In the genomic region with DNA sequence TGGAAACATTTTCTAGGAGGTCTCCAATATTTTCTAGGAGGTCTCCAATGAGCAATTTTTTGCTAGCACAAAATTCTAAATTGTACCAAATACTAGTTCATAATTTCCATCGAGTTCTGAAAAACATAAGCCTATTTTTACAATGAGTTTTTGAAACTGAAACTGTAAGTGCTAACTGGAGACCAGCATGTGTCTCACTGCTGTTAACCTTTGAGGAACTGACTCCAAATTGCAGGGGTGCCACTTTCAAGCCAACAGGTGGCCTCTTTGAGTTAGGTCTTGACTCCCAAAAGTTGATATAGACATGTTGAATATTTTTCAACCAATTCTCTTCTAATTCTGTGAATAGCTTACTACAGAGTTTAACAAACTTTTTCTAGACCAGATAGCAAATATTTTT, we compare ENCODE assay signal across 10 cellular contexts. TPM values are rescaled to one million over a fixed set of nuclear protein-coding genes. Genes with fewer than 3 reads are reported as not detected.
DNase-seq lines count a peak whose midpoint lies in the region; ATAC-seq and TF ChIP-seq lines count a peak whose summit lies in the region.
"Had no signal": no experiment of that assay in that cellular context is flagged by ENCODE, and none has a peak within 500 bp of the region (broad histone marks: within the 10 kb centered on the region; RNA-seq: fewer than 3 reads in every experiment).

No MANE protein-coding gene starts in this region.

- no peaks in the 10 kb centered on the region for H3K27me3 ChIP-seq in IMR-90 (ENCODE audit: control insufficient read depth, insufficient read depth, low read length)
- H3K27me3 ChIP-seq in muscle layer of duodenum (ENCODE audit: low read depth, low read length), result no peaks in the 10 kb centered on the region
- H3K27me3 ChIP-seq: cardiac muscle cell had no signal

- 100% methylated on average over 1 of the region's 1 CpG; no CpG with 5 or more reads in 1 of the 2 experiments for WGBS in IMR-90 (ENCODE audit: extremely low coverage in 2 of 2, insufficient read length in 1 of 2), 2 experiments

- no peak for TF ChIP-seq RAD21 in IMR-90 (IDR thresholded peaks at IDR 0.05; ENCODE audit: low read length)

- POLR2A ChIA-PET in IMR-90 (lab: Charles Lee; ENCODE audit: unreplicated experiment), result interaction anchor here (1.3 kb wide), 1 partner anchor 56 kb away, joined by 4 read pairs; no protein-coding TSS in a partner anchor

- CTCF ChIA-PET in IMR-90 (lab: Yijun Ruan, JAX), result interaction anchor here (1.9 kb wide), 1 partner anchor 8 kb away, joined by 8 read pairs; no protein-coding TSS in a partner anchor

- peaks cover 13% of the 10 kb centered on the region for H3K9me1 ChIP-seq in IMR-90 (ENCODE audit: insufficient read depth, low read length)

- dilution Hi-C loops in IMR-90 (cut with HindIII; ENCODE audit: low sequenced_read_pairs, unreplicated experiment), result no loop called here

- peak overlapping the region; percentile 57; the same call in 1 of the 2 replicates for H3K56ac ChIP-seq in IMR-90 (ENCODE audit: extremely low read depth, insufficient read depth, low read length)

- peak overlapping the region; percentile 92; the same call in 2 of the 3 replicates for H2BK15ac ChIP-seq in IMR-90 (ENCODE audit: low read depth, low read length)

- peak; percentile 93 for ATAC-seq in GM18517 (IDR thresholded peaks at IDR 0.05; ENCODE audit: unreplicated experiment)
- peak; percentile 94 for ATAC-seq in GM21529 (IDR thresholded peaks at IDR 0.05; ENCODE audit: unreplicated experiment)
- ATAC-seq in IMR-90 (ENCODE audit: low read depth), result no peak

- peaks cover 2% of the 10 kb centered on the region; the same call in 1 of the 2 replicates for H3K9me3 ChIP-seq in IMR-90 (ENCODE audit: control insufficient read depth, insufficient read depth, low read length)
- no peaks in the 10 kb centered on the region for H3K9me3 ChIP-seq in muscle layer of duodenum (ENCODE audit: control insufficient read depth in 1 of 2, low read length in 2 of 2)

- H3K36me3 ChIP-seq in IMR-90 (ENCODE audit: control insufficient read depth, insufficient read depth, low read length) (no peaks in the 10 kb centered on the region), muscle layer of duodenum (ENCODE audit: control insufficient read depth in 1 of 2, insufficient read depth in 2 of 2, low read length in 2 of 2) (no peaks in the 10 kb centered on the region)
- H3K36me3 ChIP-seq: cardiac muscle cell had no signal

- H3K18ac ChIP-seq in IMR-90 (ENCODE audit: low read depth, low read length), result peak overlapping the region; percentile 93

- H4K8ac ChIP-seq in IMR-90 (ENCODE audit: low read depth in 2 of 2, low read length in 2 of 2), result peak overlapping the region; percentile 16 to 38; a peak in 3 of 4 replicates

- DNase-seq in IMR-90 (no peak), islet precursor cell (no peak), NCI-H446 (lab: John Stamatoyannopoulos, UW) (no peak), middle frontal gyrus (ENCODE audit: extremely low spot score, low spot score) (no peak)
- DNase-seq in stimulated activated CD4-positive, alpha-beta T cell treated with anti-CD3 and anti-CD28 coated beads, Interleukin-4, amount 100 ng/mL, for 24 hours, result no peak

- intact Hi-C loops in IMR-90 (cut with micrococcal nuclease), result loop anchor here (2.0 to 10.0 kb wide), 2 partner anchors 31 to 139 kb away; no protein-coding TSS in a partner anchor

- H3K4me3 ChIP-seq in IMR-90 (ENCODE audit: insufficient read depth, low read depth, low read length) (no peak overlapping the region), muscle layer of duodenum (ENCODE audit: low read depth in 1 of 2, low read length in 2 of 2) (no peak overlapping the region)
- H3K4me3 ChIP-seq: cardiac muscle cell, skin epidermis had no signal

- TF ChIP-seq CTCF in IMR-90 (conservative IDR thresholded peaks at IDR 0.05; ENCODE audit: low read depth, low read length), result no peak

- H3K23ac ChIP-seq in IMR-90 (ENCODE audit: low read depth, low read length), result peak overlapping the region; percentile 89

- peak overlapping the region; percentile 75 for H3K4me2 ChIP-seq in IMR-90 (ENCODE audit: low read depth, low read length)

- TF ChIP-seq POLR2A in IMR-90 (IDR thresholded peaks at IDR 0.05; ENCODE audit: low read depth, low read length), result no peak

- H3K79me1 ChIP-seq in IMR-90 (ENCODE audit: low read depth in 1 of 2, low read length in 2 of 2), result peaks cover 5 to 29% of the 10 kb centered on the region in 2 experiments; a peak in 3 of 4 replicates

- peak overlapping the region; percentile 79; the same call in 1 of the 2 replicates for H4K91ac ChIP-seq in IMR-90 (ENCODE audit: insufficient read depth, low read depth, low read length)

- no peaks in the 10 kb centered on the region for H4K20me1 ChIP-seq in IMR-90 (ENCODE audit: insufficient read depth, low read length)

- H2AK9ac ChIP-seq in IMR-90 (replicated peaks; ENCODE audit: low read depth, low read length, poor library complexity), result no peak overlapping the region

- peak overlapping the region; percentile 46; the same call in 1 of the 2 replicates for H3K9ac ChIP-seq in IMR-90 (ENCODE audit: low read depth, low read length)

- H3K27ac ChIP-seq in IMR-90 (ENCODE audit: insufficient read depth, low read length) (peak overlapping the region; percentile 76), muscle layer of duodenum (ENCODE audit: low read length) (peak overlapping the region; percentile 59)
- H3K27ac ChIP-seq: cardiac muscle cell had no signal

- in situ Hi-C loops in IMR-90 (cut with MboI; ENCODE audit: low sequenced_read_pairs), result loop anchor here (10.0 kb wide), 1 partner anchor 49 kb away; no protein-coding TSS in a partner anchor

- peak overlapping the region; percentile 90 for H3K4ac ChIP-seq in IMR-90 (ENCODE audit: low read depth, low read length)

- no TSS peak for BruUV-seq in IMR-90 (replicated peaks; lab: Mats Ljungman, UMichigan)

- peak overlapping the region; percentile 99 for H2BK120ac ChIP-seq in IMR-90 (ENCODE audit: low read depth, low read length)

- peaks cover 17% of the 10 kb centered on the region for H3K4me1 ChIP-seq in IMR-90 (ENCODE audit: control insufficient read depth, insufficient read depth, low read length)
- peaks cover 1 to 11% of the 10 kb centered on the region in 2 donors for H3K4me1 ChIP-seq in muscle layer of duodenum (ENCODE audit: control insufficient read depth in 1 of 2, insufficient read depth in 2 of 2, low read length in 2 of 2)

- H3K14ac ChIP-seq in IMR-90 (replicated peaks; ENCODE audit: low read depth, low read length), result peak overlapping the region; percentile 81

- H4K5ac ChIP-seq in IMR-90 (ENCODE audit: low read depth, low read length), result peak overlapping the region; percentile 83

- H2BK20ac ChIP-seq in IMR-90 (ENCODE audit: low read depth, low read length), result peak overlapping the region; percentile 88

- H2AFZ ChIP-seq in IMR-90 (replicated peaks; ENCODE audit: low read length, poor library complexity), result no peak overlapping the region

- H2BK5ac ChIP-seq in IMR-90 (ENCODE audit: low read depth, low read length, poor library complexity, severe bottlenecking), result peak overlapping the region; percentile 93

- H2AK5ac ChIP-seq in IMR-90 (ENCODE audit: low read depth, low read length), result peak overlapping the region; percentile 90; the same call in 1 of the 2 replicates

TF ChIP-seq in IMR-90, 13 proteins besides CTCF, POLR2A, EP300 and RAD21:
- no peak for TF ChIP-seq BHLHE40 (IDR thresholded peaks at IDR 0.05; ENCODE audit: low read depth, low read length)
- no peak for TF ChIP-seq SMC3 (IDR thresholded peaks at IDR 0.05; ENCODE audit: low read depth, low read length)
- TF ChIP-seq MAZ (IDR thresholded peaks at IDR 0.05; ENCODE audit: borderline replicate concordance, low read depth, low read length), result no peak
- TF ChIP-seq, protein P1, sequence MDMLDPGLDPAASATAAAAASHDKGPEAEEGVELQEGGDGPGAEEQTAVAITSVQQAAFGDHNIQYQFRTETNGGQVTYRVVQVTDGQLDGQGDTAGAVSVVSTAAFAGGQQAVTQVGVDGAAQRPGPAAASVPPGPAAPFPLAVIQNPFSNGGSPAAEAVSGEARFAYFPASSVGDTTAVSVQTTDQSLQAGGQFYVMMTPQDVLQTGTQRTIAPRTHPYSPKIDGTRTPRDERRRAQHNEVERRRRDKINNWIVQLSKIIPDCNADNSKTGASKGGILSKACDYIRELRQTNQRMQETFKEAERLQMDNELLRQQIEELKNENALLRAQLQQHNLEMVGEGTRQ (IDR thresholded peaks at IDR 0.05; ENCODE audit: low read depth, low read length), result no peak
- TF ChIP-seq RFX5 (IDR thresholded peaks at IDR 0.05; ENCODE audit: low read depth, low read length), result no peak
- TF ChIP-seq MAFK (IDR thresholded peaks at IDR 0.05; ENCODE audit: low read depth, low read length), result no peak
- TF ChIP-seq RCOR1 (IDR thresholded peaks at IDR 0.05; ENCODE audit: insufficient replicate concordance, low read length), result no peak
- TF ChIP-seq CEBPB (IDR thresholded peaks at IDR 0.05; ENCODE audit: low read depth, low read length), result no peak
- no peak for TF ChIP-seq MXI1 (IDR thresholded peaks at IDR 0.05; ENCODE audit: borderline replicate concordance, low read depth, low read length)
- TF ChIP-seq, protein P2, sequence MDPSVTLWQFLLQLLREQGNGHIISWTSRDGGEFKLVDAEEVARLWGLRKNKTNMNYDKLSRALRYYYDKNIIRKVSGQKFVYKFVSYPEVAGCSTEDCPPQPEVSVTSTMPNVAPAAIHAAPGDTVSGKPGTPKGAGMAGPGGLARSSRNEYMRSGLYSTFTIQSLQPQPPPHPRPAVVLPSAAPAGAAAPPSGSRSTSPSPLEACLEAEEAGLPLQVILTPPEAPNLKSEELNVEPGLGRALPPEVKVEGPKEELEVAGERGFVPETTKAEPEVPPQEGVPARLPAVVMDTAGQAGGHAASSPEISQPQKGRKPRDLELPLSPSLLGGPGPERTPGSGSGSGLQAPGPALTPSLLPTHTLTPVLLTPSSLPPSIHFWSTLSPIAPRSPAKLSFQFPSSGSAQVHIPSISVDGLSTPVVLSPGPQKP (IDR thresholded peaks at IDR 0.05; ENCODE audit: borderline replicate concordance, low read depth, low read length), result no peak
- TF ChIP-seq FOS (IDR thresholded peaks at IDR 0.05; ENCODE audit: low read depth, low read length), result no peak
- no peak for TF ChIP-seq NFE2L2 (IDR thresholded peaks at IDR 0.05; ENCODE audit: low read depth, low read length)
- TF ChIP-seq CHD1 (IDR thresholded peaks at IDR 0.05; ENCODE audit: low read depth, low read length), result no peak

RNA-seq across cellular contexts. Expression of a gene that starts 58.8 kb away (rescaled TPM):
- 1,496 and 1,592 TPM in 2 replicates for total RNA-seq in IMR-90 (2012; rRNA removed)
- polyA plus RNA-seq in IMR-90 (2012; rRNA removed), result 1,549 and 1,808 TPM in 2 replicates
- polyA plus RNA-seq in IMR-90 (2012; cell fraction: cytosol; rRNA removed), result 1,102 and 4,328 TPM in 2 replicates
- 319 and 633 TPM in 2 replicates for polyA plus RNA-seq in IMR-90 (2012; cell fraction: nucleus; rRNA removed; ENCODE audit: low replicate concordance)
